Comparison of ENCODE assay signal across 11 cellular contexts in genomic region chr3:172685331-172686214, GRCh38. TPM values are rescaled to one million over a fixed set of nuclear protein-coding genes. Genes with fewer than 3 reads are reported as not detected.
DNase-seq lines count a peak whose midpoint lies in the region; ATAC-seq and TF ChIP-seq lines count a peak whose summit lies in the region.
"Had no signal": no experiment of that assay in that cellular context is flagged by ENCODE, and none has a peak within 500 bp of the region (broad histone marks: within the 10 kb centered on the region; RNA-seq: fewer than 3 reads in every experiment).

No MANE protein-coding gene starts in this region.

- DNase-seq in Ammon's horn (ENCODE audit: low spot score) (peak; percentile 25), HCEC 1CT (peak; percentile 54), hepatic stellate cell (ENCODE audit: low spot score) (peak; percentile 40), NCI-H1436 (lab: John Stamatoyannopoulos, UW) (no peak), BE2C (no peak)
- DNase-seq in activated T-helper 1 cell treated with anti-CD3 and anti-CD28 coated beads, Interleukin-12 subunit alpha, Interleukin-12 subunit beta, Interleukin-2, Interleukin-4 antibody, amounts not matched to agents 30 ng/mL and 10 ng/mL and 1 ng/mL, durations not matched to agents 14 hours and 24 hours and 36 hours (ENCODE audit: low spot score) = no peak
- DNase-seq: hypothalamus, NCI-H146 had no signal

- TF ChIP-seq CTCF in BE2C (IDR thresholded peaks at IDR 0.05; ENCODE audit: low read depth, low read length) = no peak

- no peak overlapping the region for H3K4me3 ChIP-seq in BE2C (ENCODE audit: low read depth, low read length)

- H3K36me3 Mint-ChIP-seq in activated T-helper 1 cell treated with anti-CD3 and anti-CD28 coated beads, Interleukin-12 subunit alpha, Interleukin-12 subunit beta, Interleukin-2, Interleukin-4 antibody, amounts not matched to agents 30 ng/mL and 10 ng/mL and 1 ng/mL, durations not matched to agents 14 hours and 24 hours and 36 hours (ENCODE audit: low read depth) = no peaks in the 10 kb centered on the region

- intact Hi-C loops in activated T-helper 1 cell treated with anti-CD3 and anti-CD28 coated beads, Interleukin-12 subunit alpha, Interleukin-12 subunit beta, Interleukin-2, Interleukin-4 antibody, amounts not matched to agents 30 ng/mL and 10 ng/mL and 1 ng/mL, durations not matched to agents 14 hours and 24 hours and 36 hours (cut with micrococcal nuclease) = no loop called here

- no peaks in the 10 kb centered on the region for H3K4me1 ChIP-seq in BE2C

- H3K4me1 Mint-ChIP-seq in activated T-helper 1 cell treated with anti-CD3 and anti-CD28 coated beads, Interleukin-12 subunit alpha, Interleukin-12 subunit beta, Interleukin-2, Interleukin-4 antibody, amounts not matched to agents 30 ng/mL and 10 ng/mL and 1 ng/mL, durations not matched to agents 14 hours and 24 hours and 36 hours (ENCODE audit: low read depth) = peaks cover 26% of the 10 kb centered on the region
- H3K4me1 Mint-ChIP-seq: neural crest cell had no signal

- H3K9me3 ChIP-seq in BE2C = no peaks in the 10 kb centered on the region

- H3K9me3 Mint-ChIP-seq in activated T-helper 1 cell treated with anti-CD3 and anti-CD28 coated beads, Interleukin-12 subunit alpha, Interleukin-12 subunit beta, Interleukin-2, Interleukin-4 antibody, amounts not matched to agents 30 ng/mL and 10 ng/mL and 1 ng/mL, durations not matched to agents 14 hours and 24 hours and 36 hours = no peaks in the 10 kb centered on the region
- H3K9me3 Mint-ChIP-seq: neural crest cell had no signal

- H3K27me3 Mint-ChIP-seq in activated T-helper 1 cell treated with anti-CD3 and anti-CD28 coated beads, Interleukin-12 subunit alpha, Interleukin-12 subunit beta, Interleukin-2, Interleukin-4 antibody, amounts not matched to agents 30 ng/mL and 10 ng/mL and 1 ng/mL, durations not matched to agents 14 hours and 24 hours and 36 hours (ENCODE audit: insufficient read depth) = peaks cover 2% of the 10 kb centered on the region

- no peaks in the 10 kb centered on the region for H3K27me3 ChIP-seq in BE2C

- ATAC-seq in HG03108 (IDR thresholded peaks at IDR 0.05; ENCODE audit: unreplicated experiment) = no peak
- ATAC-seq: Right ventricle myocardium inferior had no signal

- peak overlapping the region; percentile 0 for H3K4me3 Mint-ChIP-seq in activated T-helper 1 cell treated with anti-CD3 and anti-CD28 coated beads, Interleukin-12 subunit alpha, Interleukin-12 subunit beta, Interleukin-2, Interleukin-4 antibody, amounts not matched to agents 30 ng/mL and 10 ng/mL and 1 ng/mL, durations not matched to agents 14 hours and 24 hours and 36 hours
- H3K4me3 Mint-ChIP-seq: neural crest cell had no signal

- no peaks in the 10 kb centered on the region for H3K36me3 ChIP-seq in BE2C

- peak overlapping the region; percentile 62 for H3K27ac Mint-ChIP-seq in activated T-helper 1 cell treated with anti-CD3 and anti-CD28 coated beads, Interleukin-12 subunit alpha, Interleukin-12 subunit beta, Interleukin-2, Interleukin-4 antibody, amounts not matched to agents 30 ng/mL and 10 ng/mL and 1 ng/mL, durations not matched to agents 14 hours and 24 hours and 36 hours

RNA-seq across cellular contexts. Expression of gene NCEH1, which starts 25.3 kb away (rescaled TPM):
- total RNA-seq in activated T-helper 1 cell treated with anti-CD3 and anti-CD28 coated beads, Interleukin-12 subunit alpha, Interleukin-12 subunit beta, Interleukin-2, Interleukin-4 antibody, amounts not matched to agents 30 ng/mL and 10 ng/mL and 1 ng/mL, durations not matched to agents 14 hours and 24 hours and 36 hours = 7.4 and 8.8 TPM in 2 replicates
- polyA plus RNA-seq in BE2C (2012; ENCODE audit: insufficient read depth, insufficient read length, low read depth) = 4.0 TPM

Comparison
In these comparisons a context has a peak if more than half of its experiments do, and no peak if none do; other contexts are left out.
1. DNase-seq: peak in Ammon's horn (single experiment), HCEC 1CT (single experiment) and hepatic stellate cell (single experiment); none in activated T-helper 1 cell treated with anti-CD3 and anti-CD28 coated beads, Interleukin-12 subunit alpha, Interleukin-12 subunit beta, Interleukin-2, Interleukin-4 antibody, amounts not matched to agents 30 ng/mL and 10 ng/mL and 1 ng/mL, durations not matched to agents 14 hours and 24 hours and 36 hours (single experiment), NCI-H1436 (single experiment) and BE2C (single experiment).